ENCODE assay signal across 1 cellular context in the genomic region with DNA sequence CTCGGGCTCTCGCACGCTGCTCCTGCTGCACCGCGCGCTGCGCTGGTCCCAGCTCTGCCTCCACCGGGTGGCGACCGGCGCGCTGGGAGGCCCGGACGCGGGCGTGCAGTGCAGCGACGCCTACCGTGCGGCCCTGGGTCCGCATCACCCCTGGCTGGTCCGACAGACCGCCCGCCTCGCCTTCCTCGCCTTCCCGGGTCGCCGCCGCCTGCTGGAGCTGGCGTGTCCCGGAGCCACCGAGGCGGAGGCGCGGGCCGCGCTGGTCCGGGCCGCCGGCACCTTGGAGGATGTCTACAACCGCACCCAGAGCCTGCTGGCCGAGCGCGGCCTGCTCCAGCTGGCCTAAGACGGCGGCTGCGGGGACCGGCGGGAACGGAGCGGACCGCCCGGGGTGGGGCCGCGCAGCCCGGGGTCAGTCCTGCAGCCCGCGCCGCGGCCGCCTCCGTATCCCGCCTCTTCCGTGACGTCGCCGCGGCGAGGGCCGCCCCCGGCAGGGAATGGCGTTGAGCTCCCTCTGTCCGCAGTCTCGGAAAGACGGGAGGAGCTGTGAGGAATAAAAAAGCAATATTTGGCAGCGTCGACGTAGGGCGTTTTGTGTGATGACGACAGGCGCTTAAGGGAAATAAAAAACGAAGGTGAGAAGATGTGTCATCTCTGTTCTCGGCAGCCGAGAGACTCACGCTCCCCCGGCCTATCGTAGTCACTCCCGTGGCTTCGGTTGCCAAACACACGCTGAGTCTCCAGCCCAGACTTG.
TF ChIP-seq lines count a peak whose summit lies in the region.

No MANE protein-coding gene starts in this region.

TF ChIP-seq in HCT116, 20 proteins besides CTCF, POLR2A, EP300 and RAD21 (continued from another document):
- peak; percentile 60; the same call in 1 of the 2 replicates for TF ChIP-seq SIN3A (IDR thresholded peaks at IDR 0.05; ENCODE audit: low read depth)
- TF ChIP-seq, protein P1, sequence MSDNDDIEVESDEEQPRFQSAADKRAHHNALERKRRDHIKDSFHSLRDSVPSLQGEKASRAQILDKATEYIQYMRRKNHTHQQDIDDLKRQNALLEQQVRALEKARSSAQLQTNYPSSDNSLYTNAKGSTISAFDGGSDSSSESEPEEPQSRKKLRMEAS (IDR thresholded peaks at IDR 0.05) = peak; percentile 54
